15 cellular contexts compared by ENCODE assay signal in the genomic region with DNA sequence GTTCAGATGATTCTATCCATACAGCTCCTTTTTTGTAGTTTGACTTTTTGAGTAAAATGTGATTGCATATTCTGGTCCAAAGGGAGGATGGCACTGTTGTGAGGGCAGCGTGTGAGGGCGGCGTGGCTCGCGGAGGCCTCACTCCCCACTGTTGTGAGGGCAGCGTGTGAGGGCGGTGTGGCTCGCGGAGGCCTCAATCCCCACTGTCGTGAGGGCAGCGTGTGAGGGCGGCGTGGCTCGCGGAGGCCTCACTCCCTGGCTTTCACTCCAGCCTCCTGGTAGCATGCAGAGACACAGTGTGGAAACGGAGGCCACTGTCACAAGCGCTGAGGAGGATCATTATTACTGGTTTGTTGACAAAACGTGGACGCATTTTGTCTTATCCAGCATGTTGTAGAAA.
"Had no signal": no experiment of that assay in that cellular context is flagged by ENCODE, and none has a peak within 500 bp of the region (broad histone marks: within the 10 kb centered on the region; RNA-seq: fewer than 3 reads in every experiment).

No MANE protein-coding gene starts in this region.

- H3K4me3 Mint-ChIP-seq: dendritic cell treated with granulocyte-macrophage colony-stimulating factor and Interleukin-4, amounts not matched to agents 40 ng/mL and 50 ng/mL, for 4 days; effector memory CD8-positive, alpha-beta T cell; neural progenitor cell; T-helper 1 cell treated with Interleukin-12 subunit alpha and Interleukin-12 subunit beta and Interleukin-4 antibody, amounts not matched to agents 30 μg/mL and 1 μg/mL, for 36 hours had no signal

- H3K9me3 Mint-ChIP-seq: effector memory CD8-positive, alpha-beta T cell had no signal

- DNase-seq: activated CD4-positive, alpha-beta T cell treated with anti-CD3 and anti-CD28 coated beads, Interleukin-2, amount 50 U/mL, for 48 hours; central memory CD4-positive, alpha-beta T cell; effector memory CD8-positive, alpha-beta T cell; left lung; ovary; retina; stimulated activated CD4-positive, alpha-beta T cell treated with anti-CD3 and anti-CD28 coated beads, Interleukin-15, amount 100 ng/mL, for 24 hours; stimulated activated CD4-positive, alpha-beta T cell treated with anti-CD3 and anti-CD28 coated beads, Interleukin-4, amount 100 ng/mL, for 4 hours had no signal

- H3K36me3 ChIP-seq: left lung, ovary had no signal

- H3K27me3 Mint-ChIP-seq: dendritic cell treated with granulocyte-macrophage colony-stimulating factor and Interleukin-4, amounts not matched to agents 40 ng/mL and 50 ng/mL, for 4 days; effector memory CD8-positive, alpha-beta T cell had no signal

- H3K27me3 ChIP-seq: gastroesophageal sphincter, left lung, neural progenitor cell, ovary, tibial nerve had no signal

- H3K4me3 ChIP-seq: gastroesophageal sphincter, left lung, neural progenitor cell, ovary, tibial nerve had no signal

- ATAC-seq: activated CD4-positive, CD25-positive, alpha-beta regulatory T cell treated with anti-CD3 and anti-CD28 coated beads, Interleukin-2, amount 50 U/mL, for 24 hours; effector memory CD8-positive, alpha-beta T cell; gastroesophageal sphincter; left lung; SK-N-SH treated with all-trans-retinoic acid at 6 μM for 48 hours had no signal

- H3K27ac ChIP-seq: gastroesophageal sphincter, left lung, neural progenitor cell, ovary, tibial nerve had no signal

- H3K27ac Mint-ChIP-seq: dendritic cell treated with granulocyte-macrophage colony-stimulating factor and Interleukin-4, amounts not matched to agents 40 ng/mL and 50 ng/mL, for 4 days; neural progenitor cell; T-helper 1 cell treated with Interleukin-12 subunit alpha and Interleukin-12 subunit beta and Interleukin-4 antibody, amounts not matched to agents 30 μg/mL and 1 μg/mL, for 36 hours had no signal

- H3K9me3 ChIP-seq: gastroesophageal sphincter, ovary had no signal
